ENCODE assay signal across 24 cellular contexts in the genomic region with DNA sequence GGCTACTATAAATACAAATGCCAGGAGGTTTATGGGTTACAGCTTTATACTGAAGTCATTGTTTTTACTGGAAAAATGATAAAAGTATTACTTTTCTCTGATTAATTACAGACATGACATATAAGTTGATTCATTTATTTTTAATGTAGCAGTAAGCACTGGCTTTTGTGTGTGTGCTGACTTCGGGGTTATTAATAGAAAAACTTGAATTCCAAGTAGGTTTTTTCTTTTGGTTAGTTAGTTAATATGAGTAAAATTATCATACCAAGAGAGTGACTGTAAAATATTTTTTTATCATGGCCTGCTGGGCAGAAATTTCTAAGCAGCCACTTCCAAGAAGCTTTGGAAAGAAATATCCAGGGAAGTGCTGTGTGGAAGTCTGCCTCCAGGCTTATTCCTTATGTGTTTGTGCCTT. TPM values are rescaled to one million over a fixed set of nuclear protein-coding genes. Genes with fewer than 3 reads are reported as not detected.
DNase-seq lines count a peak whose midpoint lies in the region; FAIRE-seq and TF ChIP-seq lines count a peak whose summit lies in the region.
"Had no signal": no experiment of that assay in that cellular context is flagged by ENCODE, and none has a peak within 500 bp of the region (broad histone marks: within the 10 kb centered on the region; RNA-seq: fewer than 3 reads in every experiment).

No MANE protein-coding gene starts in this region.

- FAIRE-seq in islet of Langerhans (lab: Jason Lieb, UNC): peak; percentile 70

- H3K9me3 ChIP-seq in skeletal muscle tissue (ENCODE audit: control insufficient read depth in 3 of 3, low read length in 3 of 3): peaks cover 0 to 4% (median 0%) of the 10 kb centered on the region in 3 donors
- no peaks in the 10 kb centered on the region for H3K9me3 ChIP-seq in effector memory CD4-positive, alpha-beta T cell (ENCODE audit: control insufficient read depth, low read length)
- H3K9me3 ChIP-seq in CD4-positive, alpha-beta memory T cell (ENCODE audit: control insufficient read depth in 1 of 2, low read length in 2 of 2): no peaks in the 10 kb centered on the region

- peaks cover 7 to 14% (median 12%) of the 10 kb centered on the region in 3 donors for H3K4me1 ChIP-seq in skeletal muscle tissue (ENCODE audit: control insufficient read depth in 3 of 3, insufficient read depth in 3 of 3, low read length in 3 of 3)
- H3K4me1 ChIP-seq in effector memory CD4-positive, alpha-beta T cell (ENCODE audit: control insufficient read depth, insufficient read depth, low read length, poor library complexity, severe bottlenecking): no peaks in the 10 kb centered on the region
- H3K4me1 ChIP-seq in CD4-positive, alpha-beta memory T cell (ENCODE audit: insufficient read depth, low read length): no peaks in the 10 kb centered on the region
- H3K4me1 ChIP-seq: neural progenitor cell, right lobe of liver had no signal

- intact Hi-C loops in activated T-helper 1 cell treated with anti-CD3 and anti-CD28 coated beads, Interleukin-12 subunit alpha, Interleukin-12 subunit beta, Interleukin-2, Interleukin-4 antibody, amounts not matched to agents 30 ng/mL and 10 ng/mL and 1 ng/mL, durations not matched to agents 14 hours and 24 hours and 36 hours (cut with micrococcal nuclease): no loop called here
- intact Hi-C loops in CD4-positive, alpha-beta memory T cell (cut with micrococcal nuclease): no loop called here

- no peak overlapping the region for H3K9ac ChIP-seq in skeletal muscle tissue (ENCODE audit: low read depth in 1 of 3, low read length in 3 of 3)
- H3K9ac ChIP-seq: neural progenitor cell had no signal

- no peaks in the 10 kb centered on the region for H3K27me3 Mint-ChIP-seq in activated T-helper 1 cell treated with anti-CD3 and anti-CD28 coated beads, Interleukin-12 subunit alpha, Interleukin-12 subunit beta, Interleukin-2, Interleukin-4 antibody, amounts not matched to agents 30 ng/mL and 10 ng/mL and 1 ng/mL, durations not matched to agents 14 hours and 24 hours and 36 hours (ENCODE audit: insufficient read depth)
- H3K27me3 Mint-ChIP-seq in CD4-positive, alpha-beta memory T cell: no peaks in the 10 kb centered on the region
- H3K27me3 Mint-ChIP-seq: activated naive CD8-positive, alpha-beta T cell had no signal

- no peaks in the 10 kb centered on the region for H3K9me3 Mint-ChIP-seq in activated T-helper 1 cell treated with anti-CD3 and anti-CD28 coated beads, Interleukin-12 subunit alpha, Interleukin-12 subunit beta, Interleukin-2, Interleukin-4 antibody, amounts not matched to agents 30 ng/mL and 10 ng/mL and 1 ng/mL, durations not matched to agents 14 hours and 24 hours and 36 hours
- peaks cover 0 to 4% (median 0%) of the 10 kb centered on the region in 8 donors for H3K9me3 Mint-ChIP-seq in CD4-positive, alpha-beta memory T cell

- H3K36me3 Mint-ChIP-seq in activated T-helper 1 cell treated with anti-CD3 and anti-CD28 coated beads, Interleukin-12 subunit alpha, Interleukin-12 subunit beta, Interleukin-2, Interleukin-4 antibody, amounts not matched to agents 30 ng/mL and 10 ng/mL and 1 ng/mL, durations not matched to agents 14 hours and 24 hours and 36 hours (ENCODE audit: low read depth): no peaks in the 10 kb centered on the region
- H3K36me3 Mint-ChIP-seq in CD4-positive, alpha-beta memory T cell: peaks cover 2 to 3% of the 10 kb centered on the region in 2 donors

- peak; percentile 41 for DNase-seq in EL
- peak; percentile 30 for DNase-seq in astrocyte of the spinal cord (ENCODE audit: low read depth, low spot score)
- DNase-seq in effector memory CD4-positive, alpha-beta T cell: no peak
- DNase-seq in activated T-helper 1 cell treated with anti-CD3 and anti-CD28 coated beads, Interleukin-12 subunit alpha, Interleukin-12 subunit beta, Interleukin-2, Interleukin-4 antibody, amounts not matched to agents 30 ng/mL and 10 ng/mL and 1 ng/mL, durations not matched to agents 14 hours and 24 hours and 36 hours (ENCODE audit: low spot score): no peak
- no peak for DNase-seq in CD4-positive, alpha-beta memory T cell
- no peak for DNase-seq in activated CD8-positive, alpha-beta memory T cell treated with anti-CD3 and anti-CD28 coated beads, Interleukin-2, amount 50 U/mL, for 48 hours
- DNase-seq: activated CD4-positive, alpha-beta T cell treated with anti-CD3 and anti-CD28 coated beads, Interleukin-2, amount 50 U/mL, for 4 hours; activated T-cell treated with anti-CD3 and anti-CD28 coated beads, Interleukin-2, amount 50 U/mL, for 1 hour; C1 segment of cervical spinal cord; caudate nucleus; DMS79 treated with DMSO at 0.1 percent for 48 hours; endodermal cell; glutamatergic neuron; KG1; mesendoderm; NCI-H1048; NCI-H748 treated with DMSO at 0.1 percent for 48 hours; right lobe of liver; SW 1271 had no signal

- H3K4me3 Mint-ChIP-seq in activated T-helper 1 cell treated with anti-CD3 and anti-CD28 coated beads, Interleukin-12 subunit alpha, Interleukin-12 subunit beta, Interleukin-2, Interleukin-4 antibody, amounts not matched to agents 30 ng/mL and 10 ng/mL and 1 ng/mL, durations not matched to agents 14 hours and 24 hours and 36 hours: no peak overlapping the region
- H3K4me3 Mint-ChIP-seq in CD4-positive, alpha-beta memory T cell: no peak overlapping the region
- H3K4me3 Mint-ChIP-seq: activated naive CD8-positive, alpha-beta T cell; endodermal cell; neural progenitor cell had no signal

- H3K27ac ChIP-seq in skeletal muscle tissue (ENCODE audit: low read depth, low read length): peak overlapping the region; percentile 43
- no peak overlapping the region for H3K27ac ChIP-seq in effector memory CD4-positive, alpha-beta T cell (ENCODE audit: insufficient read depth, low read length, poor library complexity, severe bottlenecking)
- H3K27ac ChIP-seq in CD4-positive, alpha-beta memory T cell (ENCODE audit: low read depth, low read length): no peak overlapping the region
- H3K27ac ChIP-seq: HL-60, neural progenitor cell, right lobe of liver had no signal

- POLR2A ChIA-PET in CD4-positive, alpha-beta memory T cell (lab: Charles Lee; ENCODE audit: partially characterized antibody): no interaction called here

- no peaks in the 10 kb centered on the region for H3K27me3 ChIP-seq in skeletal muscle tissue (ENCODE audit: control insufficient read depth in 3 of 3, insufficient read depth in 3 of 3, low read length in 3 of 3)
- no peaks in the 10 kb centered on the region for H3K27me3 ChIP-seq in effector memory CD4-positive, alpha-beta T cell (replicated peaks; ENCODE audit: control insufficient read depth, insufficient read depth, low read length, poor library complexity, severe bottlenecking)
- H3K27me3 ChIP-seq in CD4-positive, alpha-beta memory T cell (ENCODE audit: insufficient read depth, low read length): no peaks in the 10 kb centered on the region
- H3K27me3 ChIP-seq: neural progenitor cell, right lobe of liver had no signal

- no peak overlapping the region for H3K4me3 ChIP-seq in astrocyte of the spinal cord (ENCODE audit: low read depth, low read length)
- no peak overlapping the region for H3K4me3 ChIP-seq in skeletal muscle tissue (ENCODE audit: low read length in 3 of 3)
- H3K4me3 ChIP-seq in effector memory CD4-positive, alpha-beta T cell (ENCODE audit: insufficient read depth, low read depth, low read length, poor library complexity, severe bottlenecking): no peak overlapping the region
- H3K4me3 ChIP-seq in CD4-positive, alpha-beta memory T cell (ENCODE audit: low read length in 2 of 2): no peak overlapping the region
- H3K4me3 ChIP-seq: neural progenitor cell, right lobe of liver had no signal

- CTCF ChIA-PET in CD4-positive, alpha-beta memory T cell (lab: Charles Lee; ENCODE audit: partially characterized antibody): no interaction called here

- no peaks in the 10 kb centered on the region for H3K4me1 Mint-ChIP-seq in activated T-helper 1 cell treated with anti-CD3 and anti-CD28 coated beads, Interleukin-12 subunit alpha, Interleukin-12 subunit beta, Interleukin-2, Interleukin-4 antibody, amounts not matched to agents 30 ng/mL and 10 ng/mL and 1 ng/mL, durations not matched to agents 14 hours and 24 hours and 36 hours (ENCODE audit: low read depth)
- H3K4me1 Mint-ChIP-seq in CD4-positive, alpha-beta memory T cell: no peaks in the 10 kb centered on the region
- H3K4me1 Mint-ChIP-seq: endodermal cell, neural progenitor cell had no signal

- H3K27ac Mint-ChIP-seq in activated T-helper 1 cell treated with anti-CD3 and anti-CD28 coated beads, Interleukin-12 subunit alpha, Interleukin-12 subunit beta, Interleukin-2, Interleukin-4 antibody, amounts not matched to agents 30 ng/mL and 10 ng/mL and 1 ng/mL, durations not matched to agents 14 hours and 24 hours and 36 hours: no peak overlapping the region
- no peak overlapping the region for H3K27ac Mint-ChIP-seq in CD4-positive, alpha-beta memory T cell
- H3K27ac Mint-ChIP-seq: activated naive CD8-positive, alpha-beta T cell; endodermal cell; neural progenitor cell had no signal

- in situ Hi-C loops in astrocyte of the spinal cord (cut with HindIII; ENCODE audit: low sequenced_read_pairs): no loop called here

- peaks cover 0 to 5% (median 3%) of the 10 kb centered on the region in 3 donors for H3K36me3 ChIP-seq in skeletal muscle tissue (ENCODE audit: control insufficient read depth in 3 of 3, insufficient read depth in 3 of 3, low read length in 3 of 3)
- H3K36me3 ChIP-seq in effector memory CD4-positive, alpha-beta T cell (ENCODE audit: control insufficient read depth, insufficient read depth, low read length): no peaks in the 10 kb centered on the region
- no peaks in the 10 kb centered on the region for H3K36me3 ChIP-seq in CD4-positive, alpha-beta memory T cell (ENCODE audit: insufficient read depth, low read length)
- H3K36me3 ChIP-seq: right lobe of liver had no signal

- TF ChIP-seq CTCF in astrocyte of the spinal cord (IDR thresholded peaks at IDR 0.05; ENCODE audit: low read depth, low read length): no peak

RNA-seq across cellular contexts. Expression of gene IFT81, which starts 56.4 kb away (rescaled TPM):
- total RNA-seq in skeletal muscle tissue: 18.3 TPM
- 0.91 and 1.2 TPM in 2 replicates for total RNA-seq in activated T-helper 1 cell treated with anti-CD3 and anti-CD28 coated beads, Interleukin-12 subunit alpha, Interleukin-12 subunit beta, Interleukin-2, Interleukin-4 antibody, amounts not matched to agents 30 ng/mL and 10 ng/mL and 1 ng/mL, durations not matched to agents 14 hours and 24 hours and 36 hours
- total RNA-seq in CD4-positive, alpha-beta memory T cell: 1 to 10 TPM; 1.1 to 1.3 TPM
- 1 to 10 TPM in 1 of 2 donors, under 1 TPM in 1; 0.57 to 1.2 TPM for polyA plus RNA-seq in CD4-positive, alpha-beta memory T cell

Comparison
In these comparisons a context has a peak if more than half of its experiments do, and no peak if none do; other contexts are left out.
1. DNase-seq: peak in EL (single experiment) and astrocyte of the spinal cord (single experiment); none in effector memory CD4-positive, alpha-beta T cell (0 of 3), activated T-helper 1 cell treated with anti-CD3 and anti-CD28 coated beads, Interleukin-12 subunit alpha, Interleukin-12 subunit beta, Interleukin-2, Interleukin-4 antibody, amounts not matched to agents 30 ng/mL and 10 ng/mL and 1 ng/mL, durations not matched to agents 14 hours and 24 hours and 36 hours (single experiment), CD4-positive, alpha-beta memory T cell (0 of 5) and activated CD8-positive, alpha-beta memory T cell treated with anti-CD3 and anti-CD28 coated beads, Interleukin-2, amount 50 U/mL, for 48 hours (single experiment).